In genomic region chr12:64634508-64635092, GRCh38 we compare ENCODE assay signal across 15 cellular contexts. TPM values are rescaled to one million over a fixed set of nuclear protein-coding genes. Genes with fewer than 3 reads are reported as not detected.
A peak's percentile ranks its signal among the peaks of the same experiment; 100 is the strongest.
DNase-seq lines count a peak whose midpoint lies in the region; ATAC-seq, FAIRE-seq and TF ChIP-seq lines count a peak whose summit lies in the region.
"Had no signal": no experiment of that assay in that cellular context is flagged by ENCODE, and none has a peak within 500 bp of the region (broad histone marks: within the 10 kb centered on the region; RNA-seq: fewer than 3 reads in every experiment).

No MANE protein-coding gene starts in this region.

- H3K36me3 ChIP-seq in IMR-90 (ENCODE audit: control insufficient read depth, insufficient read depth, low read length) (peaks cover 1% of the 10 kb centered on the region), endothelial cell of umbilical vein (ENCODE audit: control insufficient read depth in 2 of 2, extremely low read depth in 1 of 2, insufficient read depth in 2 of 2, low read length in 2 of 2) (no peaks in the 10 kb centered on the region), stomach (peaks cover 0 to 4% (median 0%) of the 10 kb centered on the region in 4 donors)

- in situ Hi-C loops in IMR-90 (cut with MboI; ENCODE audit: low sequenced_read_pairs) = no loop called here

- H3K27me3 ChIP-seq in IMR-90 (ENCODE audit: control insufficient read depth, insufficient read depth, low read length) (no peaks in the 10 kb centered on the region), endothelial cell of umbilical vein (ENCODE audit: control insufficient read depth in 2 of 2, insufficient read depth in 2 of 2, low read length in 2 of 2) (no peaks in the 10 kb centered on the region), stomach (no peaks in the 10 kb centered on the region)
- H3K27me3 ChIP-seq: SJSA1 had no signal

- ATAC-seq in IMR-90 (ENCODE audit: low read depth) = no peak

- no peak overlapping the region for H3K4me3 Mint-ChIP-seq in activated naive CD4-positive, alpha-beta T cell treated with anti-CD3 and anti-CD28 coated beads for 36 hours

- peak overlapping the region; percentile 79 for H3K27ac Mint-ChIP-seq in activated naive CD4-positive, alpha-beta T cell treated with anti-CD3 and anti-CD28 coated beads for 36 hours

- no CpG with 5 or more reads among the region's 7 CpGs for whole genome bisulfite sequencing in IMR-90 (ENCODE audit: extremely low coverage in 2 of 2, insufficient read length in 1 of 2), 2 experiments
- 74 to 90% (median 84%) methylated on average over 7 of the region's 7 CpGs for WGBS in stomach, 5 donors
- WGBS in lower leg skin, 2 donors = 89% methylated on average over 7 of the region's 7 CpGs

- H3K79me2 ChIP-seq in endothelial cell of umbilical vein (ENCODE audit: control insufficient read depth, insufficient read depth, low read length) = peaks cover 93% of the 10 kb centered on the region

- H3K23ac ChIP-seq in IMR-90 (ENCODE audit: low read depth, low read length) = 0 out of 2 replicates have a peak overlapping the region, but pooled peaks have one; percentile 40

- dilution Hi-C loops in IMR-90 (cut with HindIII; ENCODE audit: low sequenced_read_pairs, unreplicated experiment) (no loop called here), endothelial cell of umbilical vein (cut with MboI; ENCODE audit: extremely low pct_ligation_motif_present, low sequenced_read_pairs) (no loop called here)

- no peak for TF ChIP-seq POLR2A in IMR-90 (IDR thresholded peaks at IDR 0.05; ENCODE audit: low read depth, low read length)
- no peak for TF ChIP-seq POLR2A in endothelial cell of umbilical vein (IDR thresholded peaks at IDR 0.05; ENCODE audit: low read depth, low read length)
- no peak for TF ChIP-seq POLR2A in stomach (IDR thresholded peaks at IDR 0.05)
- no peak for TF ChIP-seq POLR2A in lower leg skin (IDR thresholded peaks at IDR 0.05)

- H3K79me1 ChIP-seq in IMR-90 (ENCODE audit: low read depth in 1 of 2, low read length in 2 of 2) = peaks cover 43 to 88% of the 10 kb centered on the region in 2 experiments

- no peak overlapping the region for H4K91ac ChIP-seq in IMR-90 (ENCODE audit: insufficient read depth, low read depth, low read length)

- H3K9me3 Mint-ChIP-seq in activated naive CD4-positive, alpha-beta T cell treated with anti-CD3 and anti-CD28 coated beads for 36 hours = peaks cover 14% of the 10 kb centered on the region

- peaks cover 28% of the 10 kb centered on the region; the same call in 1 of the 2 replicates for H4K20me1 ChIP-seq in IMR-90 (ENCODE audit: insufficient read depth, low read length)
- no peaks in the 10 kb centered on the region for H4K20me1 ChIP-seq in endothelial cell of umbilical vein (replicated peaks; ENCODE audit: control insufficient read depth, extremely low read depth, insufficient read depth, low read length)

- CTCF ChIA-PET in activated naive CD4-positive, alpha-beta T cell treated with anti-CD3 and anti-CD28 coated beads for 36 hours (lab: Charles Lee) = interaction anchor here (0.6 to 2.0 kb wide), 6 partner anchors 8 to 592 kb away, joined by 3 to 6 read pairs (median 4); no protein-coding TSS in a partner anchor
- CTCF ChIA-PET in IMR-90 (lab: Yijun Ruan, JAX) = interaction anchor here (0.7 kb wide), 1 partner anchor 66 kb away, joined by 6 read pairs; no protein-coding TSS in a partner anchor
- CTCF ChIA-PET in endothelial cell of umbilical vein (lab: Charles Lee) = interaction anchor here (0.5 to 2.0 kb wide), 7 partner anchors 14 to 85 kb away, joined by 3 to 8 read pairs (median 5); no protein-coding TSS in a partner anchor

- H4K5ac ChIP-seq in IMR-90 (ENCODE audit: low read depth, low read length) = 0 out of 2 replicates have a peak overlapping the region, but pooled peaks have one; percentile 17

- no peak overlapping the region; the same call in 1 of the 2 replicates for H2BK120ac ChIP-seq in IMR-90 (ENCODE audit: low read depth, low read length)

- peak overlapping the region; percentile 25; the same call in 1 of the 2 replicates for H3K27ac ChIP-seq in IMR-90 (ENCODE audit: insufficient read depth, low read length)
- H3K27ac ChIP-seq in endothelial cell of umbilical vein (ENCODE audit: insufficient read depth, low read depth, low read length) = peak overlapping the region; percentile 16
- peak overlapping the region in 3 of 5 donors; percentile 9 to 53 (median 51) for H3K27ac ChIP-seq in stomach
- H3K27ac ChIP-seq: psoas muscle had no signal

- no peak overlapping the region for H3K18ac ChIP-seq in IMR-90 (ENCODE audit: low read depth, low read length)

- H2AFZ ChIP-seq in IMR-90 (replicated peaks; ENCODE audit: low read length, poor library complexity) (no peak overlapping the region), endothelial cell of umbilical vein (ENCODE audit: low read depth, low read length) (no peak overlapping the region)

- H2BK20ac ChIP-seq in IMR-90 (ENCODE audit: low read depth, low read length) = 0 out of 2 replicates have a peak overlapping the region, but pooled peaks have one; percentile 33

- TF ChIP-seq EP300 in stomach (IDR thresholded peaks at IDR 0.05) = no peak

- peaks cover 13% of the 10 kb centered on the region for H3K4me1 ChIP-seq in IMR-90 (ENCODE audit: control insufficient read depth, insufficient read depth, low read length)
- H3K4me1 ChIP-seq in endothelial cell of umbilical vein (ENCODE audit: control insufficient read depth, extremely low read depth, insufficient read depth, low read length) = peaks cover 16% of the 10 kb centered on the region
- peaks cover 22 to 94% (median 60%) of the 10 kb centered on the region in 4 donors for H3K4me1 ChIP-seq in stomach
- H3K4me1 ChIP-seq: psoas muscle had no signal

- no peak overlapping the region for H2BK5ac ChIP-seq in IMR-90 (ENCODE audit: low read depth, low read length, poor library complexity, severe bottlenecking)

- no peak overlapping the region for H3K4me3 ChIP-seq in IMR-90 (ENCODE audit: insufficient read depth, low read depth, low read length)
- no peak overlapping the region for H3K4me3 ChIP-seq in endothelial cell of umbilical vein (replicated peaks in 1 of 3; ENCODE audit: insufficient read depth in 1 of 3, low read depth in 1 of 3, low read length in 3 of 3)
- no peak overlapping the region for H3K4me3 ChIP-seq in stomach
- H3K4me3 ChIP-seq in lower leg skin (ENCODE audit: low read depth, poor library complexity, severe bottlenecking) = no peak overlapping the region
- H3K4me3 ChIP-seq: psoas muscle, SJSA1 had no signal

- no peak overlapping the region; the same call in 2 of the 3 replicates for H2BK15ac ChIP-seq in IMR-90 (ENCODE audit: low read depth, low read length)

- peak; percentile 18 for FAIRE-seq in endothelial cell of umbilical vein (lab: Jason Lieb, UNC)
- FAIRE-seq: H1 had no signal

- H2AK5ac ChIP-seq in IMR-90 (ENCODE audit: low read depth, low read length) = peak overlapping the region; percentile 66; the same call in 1 of the 2 replicates

- peaks cover 37% of the 10 kb centered on the region for H3K36me3 Mint-ChIP-seq in activated naive CD4-positive, alpha-beta T cell treated with anti-CD3 and anti-CD28 coated beads for 36 hours (ENCODE audit: low read depth)

- no peaks in the 10 kb centered on the region for H3K27me3 Mint-ChIP-seq in activated naive CD4-positive, alpha-beta T cell treated with anti-CD3 and anti-CD28 coated beads for 36 hours (ENCODE audit: low read depth)
- H3K27me3 Mint-ChIP-seq: stimulated activated naive CD8-positive, alpha-beta T cell treated with anti-CD3 and anti-CD28 coated beads, Interleukin-15, amount 100 ng/mL, for 72 hours had no signal

- intact Hi-C loops in activated naive CD4-positive, alpha-beta T cell treated with anti-CD3 and anti-CD28 coated beads for 36 hours (cut with micrococcal nuclease) = loop anchor here (1.0 kb wide), 1 partner anchor 35 kb away; no protein-coding TSS in a partner anchor
- intact Hi-C loops in IMR-90 (cut with micrococcal nuclease) = no loop called here
- intact Hi-C loops in endothelial cell of umbilical vein (cut with micrococcal nuclease) = no loop called here
- intact Hi-C loops in stomach (cut with DNase I; ENCODE audit: low total_unique reads) = no loop called here
- intact Hi-C loops in lower leg skin (cut with DNase I; ENCODE audit: low total_unique reads) = no loop called here

- H3K9me1 ChIP-seq in IMR-90 (ENCODE audit: insufficient read depth, low read length) = peaks cover 22% of the 10 kb centered on the region
- no peaks in the 10 kb centered on the region for H3K9me1 ChIP-seq in endothelial cell of umbilical vein (replicated peaks; ENCODE audit: control insufficient read depth, extremely low read depth, insufficient read depth, low read length)

- H2AK9ac ChIP-seq in IMR-90 (replicated peaks; ENCODE audit: low read depth, low read length, poor library complexity) = no peak overlapping the region

- no peak overlapping the region for H3K56ac ChIP-seq in IMR-90 (ENCODE audit: extremely low read depth, insufficient read depth, low read length)

- peaks cover 7% of the 10 kb centered on the region for H3K9me3 ChIP-seq in IMR-90 (ENCODE audit: control insufficient read depth, insufficient read depth, low read length)
- H3K9me3 ChIP-seq in endothelial cell of umbilical vein (replicated peaks; ENCODE audit: control insufficient read depth, insufficient read depth, low read length) = no peaks in the 10 kb centered on the region
- no peaks in the 10 kb centered on the region for H3K9me3 ChIP-seq in stomach
- H3K9me3 ChIP-seq: psoas muscle, SJSA1 had no signal

- TF ChIP-seq CTCF in IMR-90 (conservative IDR thresholded peaks at IDR 0.05; ENCODE audit: low read depth, low read length) = no peak
- TF ChIP-seq CTCF in endothelial cell of umbilical vein (IDR thresholded peaks at IDR 0.05; ENCODE audit: extremely low read depth in 1 of 2, insufficient read depth in 1 of 2, low read depth in 1 of 2, low read length in 2 of 2) = no peak
- TF ChIP-seq CTCF in stomach (IDR thresholded peaks at IDR 0.05) = no peak
- no peak for TF ChIP-seq CTCF in lower leg skin (IDR thresholded peaks at IDR 0.05)

- TF ChIP-seq RAD21 in IMR-90 (IDR thresholded peaks at IDR 0.05; ENCODE audit: low read length) = no peak

- H3K4me2 ChIP-seq in IMR-90 (ENCODE audit: low read depth, low read length) (no peak overlapping the region), endothelial cell of umbilical vein (ENCODE audit: insufficient read depth, low read length) (no peak overlapping the region)

- peaks cover 83% of the 10 kb centered on the region for H3K4me1 Mint-ChIP-seq in activated naive CD4-positive, alpha-beta T cell treated with anti-CD3 and anti-CD28 coated beads for 36 hours (ENCODE audit: low read depth)

- no TSS peak for BruUV-seq in IMR-90 (replicated peaks; lab: Mats Ljungman, UMichigan)
- BruUV-seq in endothelial cell of umbilical vein (replicated peaks; lab: Mats Ljungman, UMichigan) = no TSS peak

- H4K8ac ChIP-seq in IMR-90 (ENCODE audit: low read depth in 2 of 2, low read length in 2 of 2) = peak overlapping the region in 1 of 2 experiments; percentile 43; a peak in 1 of 4 replicates

- H3K9ac ChIP-seq in IMR-90 (ENCODE audit: low read depth, low read length) = no peak overlapping the region
- H3K9ac ChIP-seq in endothelial cell of umbilical vein (replicated peaks; ENCODE audit: extremely low read depth, insufficient read depth, low read length) = no peak overlapping the region

- H3K4ac ChIP-seq in IMR-90 (ENCODE audit: low read depth, low read length) = peak overlapping the region; percentile 15

- no peak for DNase-seq in activated naive CD4-positive, alpha-beta T cell treated with anti-CD3 and anti-CD28 coated beads for 36 hours
- DNase-seq in activated naive CD4-positive, alpha-beta T cell treated with Interleukin-2 at 50 U/mL for 16 hours = no peak
- DNase-seq in IMR-90 (no peak), endothelial cell of umbilical vein (ENCODE audit: low read depth, low spot score) (no peak), stomach (no peak), lower leg skin (ENCODE audit: low spot score in 2 of 2) (no peak), NCI-H82 (lab: John Stamatoyannopoulos, UW) (no peak)
- DNase-seq in stimulated activated CD4-positive, alpha-beta T cell treated with anti-CD3 and anti-CD28 coated beads, Interleukin-4, amount 100 ng/mL, for 1 hour = no peak
- DNase-seq: activated CD4-positive, CD25-positive, alpha-beta regulatory T cell treated with anti-CD3 and anti-CD28 coated beads, Interleukin-2, amount 50 U/mL, for 72 hours; activated T-cell treated with anti-CD3 and anti-CD28 coated beads for 4 hours; GF-D8; stimulated activated naive CD8-positive, alpha-beta T cell treated with anti-CD3 and anti-CD28 coated beads, Interleukin-15, amount 100 ng/mL, for 72 hours had no signal

- H3K14ac ChIP-seq in IMR-90 (replicated peaks; ENCODE audit: low read depth, low read length) = peak overlapping the region; percentile 63; the same call in 1 of the 2 replicates

- POLR2A ChIA-PET in IMR-90 (lab: Charles Lee; ENCODE audit: unreplicated experiment) = no interaction called here
- POLR2A ChIA-PET in endothelial cell of umbilical vein (lab: Charles Lee) = no interaction called here

RNA-seq across cellular contexts. Expression of gene RASSF3, which starts 24.3 kb away (rescaled TPM):
- 10 to 100 TPM; 39.4 to 43.8 TPM for total RNA-seq in activated naive CD4-positive, alpha-beta T cell treated with anti-CD3 and anti-CD28 coated beads for 36 hours
- total RNA-seq in IMR-90 (2012; rRNA removed) (21.4 and 39.3 TPM in 2 replicates), endothelial cell of umbilical vein (60.0 and 60.8 TPM in 2 replicates), stomach (100 to 1,000 TPM in 1 of 5 donors, 10 to 100 TPM in 4; 34.4 to 109 (median 61.0) TPM), lower leg skin (10 to 100 TPM in 1 of 4 donors, 1 to 10 TPM in 3; 5.2 to 13.5 (median 7.8) TPM)
- polyA plus RNA-seq in IMR-90 (2012; rRNA removed) (14.2 and 18.7 TPM in 2 replicates), endothelial cell of umbilical vein (16.8 and 20.2 TPM in 2 replicates), stomach (10 to 100 TPM; 29.3 to 68.2 (median 48.6) TPM)
- 10.9 and 12.2 TPM in 2 replicates for polyA plus RNA-seq in IMR-90 (2012; cell fraction: cytosol; rRNA removed)
- 8.4 and 13.6 TPM in 2 replicates for polyA plus RNA-seq in IMR-90 (2012; cell fraction: nucleus; rRNA removed; ENCODE audit: low replicate concordance)
- polyA plus RNA-seq in endothelial cell of umbilical vein (2011; cell fraction: cytosol; rRNA removed) = 24.4 and 24.6 TPM in 2 replicates
- 18.0 and 20.9 TPM in 2 replicates for polyA plus RNA-seq in endothelial cell of umbilical vein (2011; cell fraction: nucleus; rRNA removed)
- polyA plus RNA-seq in endothelial cell of umbilical vein (2012) = 42.8 and 47.2 TPM in 2 replicates
- 44.7 and 53.7 TPM in 2 replicates for polyA minus RNA-seq in endothelial cell of umbilical vein
- polyA minus RNA-seq in endothelial cell of umbilical vein (2011; cell fraction: cytosol; rRNA and poly(A)+ RNA removed) = 20.9 TPM
- polyA minus RNA-seq in endothelial cell of umbilical vein (2011; cell fraction: nucleus; rRNA and poly(A)+ RNA removed) = 11.6 and 16.9 TPM in 2 replicates
